9 cellular contexts compared by ENCODE assay signal in the genomic region with DNA sequence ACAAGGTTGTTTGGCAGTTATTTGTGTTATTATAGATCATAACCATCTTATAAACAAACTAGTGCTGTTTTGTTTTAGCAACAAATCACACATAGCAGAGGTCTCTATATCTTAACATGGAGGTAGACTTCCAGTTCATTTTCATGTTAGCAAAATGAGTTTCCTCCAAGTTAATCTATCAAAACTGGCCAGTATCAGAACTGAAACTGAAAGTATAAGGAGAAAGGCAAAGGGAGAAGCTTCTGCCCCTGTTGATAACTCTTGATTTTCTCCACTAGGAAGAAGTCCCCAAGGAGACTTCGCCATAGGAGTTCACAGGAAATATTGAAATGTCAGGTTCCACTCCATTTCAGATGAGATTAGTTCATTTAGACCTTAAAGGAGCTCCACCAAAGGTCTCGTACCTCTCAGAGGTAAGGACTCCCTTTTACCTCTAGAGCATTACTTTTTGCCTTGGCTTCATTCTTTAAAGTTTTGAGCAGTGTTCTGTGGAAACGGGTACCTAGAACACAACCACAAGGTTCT. TPM values are rescaled to one million over a fixed set of nuclear protein-coding genes. Genes with fewer than 3 reads are reported as not detected.
A peak's percentile ranks its signal among the peaks of the same experiment; 100 is the strongest.
DNase-seq lines count a peak whose midpoint lies in the region; ATAC-seq, FAIRE-seq and TF ChIP-seq lines count a peak whose summit lies in the region.
"Had no signal": no experiment of that assay in that cellular context is flagged by ENCODE, and none has a peak within 500 bp of the region (broad histone marks: within the 10 kb centered on the region; RNA-seq: fewer than 3 reads in every experiment).

No MANE protein-coding gene starts in this region.

- peak; percentile 12 to 29 for DNase-seq in AML-193 (lab: John Stamatoyannopoulos, UW)
- no peak for DNase-seq in astrocyte (ENCODE audit: low read depth)
- no peak for DNase-seq in NCI-H82 (lab: John Stamatoyannopoulos, UW)
- DNase-seq: NCI-H1436 treated with DMSO at 0.1 percent for 48 hours had no signal

- peaks cover 2% of the 10 kb centered on the region for H3K79me2 ChIP-seq in astrocyte (ENCODE audit: insufficient read depth, low read length)

- peak overlapping the region; percentile 99 for H3K4me2 ChIP-seq in astrocyte (ENCODE audit: low read length)

- peaks cover 9% of the 10 kb centered on the region for H3K36me3 Mint-ChIP-seq in IgD-negative memory B cell
- peaks cover 19% of the 10 kb centered on the region for H3K36me3 Mint-ChIP-seq in astrocyte (ENCODE audit: low read depth, unreplicated experiment)

- no peak for TF ChIP-seq POLR2A in GM18505 (IDR thresholded peaks at IDR 0.05; ENCODE audit: borderline replicate concordance, extremely low read depth, insufficient read depth, insufficient read length)

- peaks cover 23% of the 10 kb centered on the region for H4K20me1 ChIP-seq in astrocyte (ENCODE audit: insufficient read depth, low read length)

- H3K4me3 Mint-ChIP-seq in IgD-negative memory B cell (peak overlapping the region; percentile 86 to 95 (median 91)), astrocyte (ENCODE audit: unreplicated experiment) (peak overlapping the region; percentile 90)

- H3K27me3 ChIP-seq in astrocyte (ENCODE audit: insufficient read depth, low read length) (no peaks in the 10 kb centered on the region), mononuclear cell (ENCODE audit: insufficient read depth, low read length) (no peaks in the 10 kb centered on the region)

- no peak overlapping the region for H3K4me3 ChIP-seq in astrocyte (ENCODE audit: insufficient read depth, low read depth, low read length)
- peak overlapping the region; percentile 80 for H3K4me3 ChIP-seq in mononuclear cell (ENCODE audit: low read length)

- H3K4me1 Mint-ChIP-seq in IgD-negative memory B cell: peaks cover 9 to 18% (median 18%) of the 10 kb centered on the region in 3 donors
- H3K4me1 Mint-ChIP-seq in astrocyte (ENCODE audit: low read depth, unreplicated experiment): peaks cover 2% of the 10 kb centered on the region

- no peaks in the 10 kb centered on the region for H3K9me3 Mint-ChIP-seq in IgD-negative memory B cell
- H3K9me3 Mint-ChIP-seq in astrocyte (ENCODE audit: unreplicated experiment): peaks cover 5% of the 10 kb centered on the region

- ATAC-seq in GM18858 (IDR thresholded peaks at IDR 0.05; ENCODE audit: unreplicated experiment): no peak
- no peak for ATAC-seq in esophagus mucosa
- ATAC-seq in GM18505 (IDR thresholded peaks at IDR 0.05; ENCODE audit: unreplicated experiment): no peak

- no peak overlapping the region for H3K27ac ChIP-seq in astrocyte (ENCODE audit: low read depth, low read length)

- peaks cover 7% of the 10 kb centered on the region for H3K4me1 ChIP-seq in astrocyte (ENCODE audit: insufficient read depth, low read length)
- peaks cover 30% of the 10 kb centered on the region for H3K4me1 ChIP-seq in mononuclear cell (ENCODE audit: insufficient read depth, low read length)

- no peak overlapping the region for H2AFZ ChIP-seq in astrocyte (ENCODE audit: low read depth, low read length)

- FAIRE-seq in astrocyte (lab: Jason Lieb, UNC): no peak

- H3K9me3 ChIP-seq in astrocyte (ENCODE audit: insufficient read depth, low read depth, low read length): peaks cover 4% of the 10 kb centered on the region
- no peaks in the 10 kb centered on the region for H3K9me3 ChIP-seq in mononuclear cell (ENCODE audit: low read depth, low read length)

- no peak overlapping the region for H3K9ac ChIP-seq in astrocyte (ENCODE audit: low read length)

- peak overlapping the region; percentile 13 to 90 (median 80) for H3K27ac Mint-ChIP-seq in IgD-negative memory B cell
- peak overlapping the region; percentile 34 for H3K27ac Mint-ChIP-seq in astrocyte (ENCODE audit: unreplicated experiment)

- TF ChIP-seq CTCF in astrocyte (IDR thresholded peaks at IDR 0.05; ENCODE audit: insufficient read depth, low read depth, low read length): no peak

- no peaks in the 10 kb centered on the region for H3K27me3 Mint-ChIP-seq in IgD-negative memory B cell
- H3K27me3 Mint-ChIP-seq in astrocyte (ENCODE audit: low read depth, unreplicated experiment): no peaks in the 10 kb centered on the region

- H3K36me3 ChIP-seq in astrocyte (ENCODE audit: insufficient read depth, low read length): no peaks in the 10 kb centered on the region

RNA-seq across cellular contexts. Expression of a gene that starts 1.1 kb away (rescaled TPM):
- polyA plus RNA-seq in IgD-negative memory B cell: 33.2 TPM
- total RNA-seq in astrocyte: 20.9 and 21.3 TPM in 2 replicates
- total RNA-seq in mononuclear cell: 11.9 TPM
- 20.7 TPM for total RNA-seq in esophagus mucosa

RNA-seq across cellular contexts. Expression of a gene that starts 1.4 kb away (rescaled TPM):
- polyA plus RNA-seq in IgD-negative memory B cell: 23.2 TPM
- 11.1 and 15.0 TPM in 2 replicates for total RNA-seq in astrocyte
- total RNA-seq in mononuclear cell: 16.0 TPM
- 9.8 TPM for total RNA-seq in esophagus mucosa

RNA-seq across cellular contexts. Expression of a gene that starts 31.0 kb away (rescaled TPM):
- polyA plus RNA-seq in IgD-negative memory B cell: 266 TPM
- total RNA-seq in astrocyte (67.3 and 68.1 TPM in 2 replicates), mononuclear cell (32.4 TPM), esophagus mucosa (43.5 TPM)

RNA-seq across cellular contexts. Expression of a gene that starts 39.0 kb away (rescaled TPM):
- 76.2 TPM for polyA plus RNA-seq in IgD-negative memory B cell
- total RNA-seq in astrocyte (62.8 and 64.4 TPM in 2 replicates), mononuclear cell (48.7 TPM), esophagus mucosa (38.3 TPM)

RNA-seq across cellular contexts. Expression of a gene that starts 48.0 kb away (rescaled TPM):
- polyA plus RNA-seq in IgD-negative memory B cell: not detected
- total RNA-seq in astrocyte (not detected in 2 replicates), mononuclear cell (not detected), esophagus mucosa (not detected)

Comparison
In these comparisons a context has a peak if more than half of its experiments do, and no peak if none do; other contexts are left out.
1. DNase-seq: peak in AML-193 (2 of 2); none in astrocyte (single experiment) and NCI-H82 (single experiment).